ENCODE assay signal across 3 cellular contexts in the genomic region with DNA sequence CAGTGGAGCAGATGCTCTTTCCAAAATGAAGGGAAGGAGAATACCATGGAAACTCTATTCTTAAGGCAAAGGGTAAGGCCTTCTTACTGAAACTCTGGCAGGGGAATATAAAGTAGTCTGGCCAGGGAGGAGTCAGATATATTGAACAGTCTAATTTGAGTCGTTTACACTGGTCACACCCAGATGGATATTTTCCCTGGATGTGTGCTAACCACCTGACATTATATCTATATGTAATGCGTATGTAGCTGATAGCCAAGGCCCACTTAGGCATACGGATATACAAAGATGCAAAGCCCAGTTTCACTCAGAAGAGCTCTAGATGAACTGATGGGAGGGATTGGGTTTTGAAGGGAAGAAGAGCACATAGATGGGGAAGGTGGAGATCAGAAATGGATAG.
TF ChIP-seq lines count a peak whose summit lies in the region.

No MANE protein-coding gene starts in this region.

TF ChIP-seq in SK-N-SH, 30 proteins besides CTCF, POLR2A, EP300 and RAD21:
- no peak for TF ChIP-seq GABPA (IDR thresholded peaks at IDR 0.05; ENCODE audit: low read depth)
- no peak for TF ChIP-seq RCOR1 (IDR thresholded peaks at IDR 0.05; ENCODE audit: low read length)
- no peak for TF ChIP-seq RXRA (IDR thresholded peaks at IDR 0.05; ENCODE audit: borderline replicate concordance, low read depth)
- no peak for TF ChIP-seq SIN3A (IDR thresholded peaks at IDR 0.05; ENCODE audit: borderline replicate concordance, low read depth, low read length)
- TF ChIP-seq, protein P1, sequence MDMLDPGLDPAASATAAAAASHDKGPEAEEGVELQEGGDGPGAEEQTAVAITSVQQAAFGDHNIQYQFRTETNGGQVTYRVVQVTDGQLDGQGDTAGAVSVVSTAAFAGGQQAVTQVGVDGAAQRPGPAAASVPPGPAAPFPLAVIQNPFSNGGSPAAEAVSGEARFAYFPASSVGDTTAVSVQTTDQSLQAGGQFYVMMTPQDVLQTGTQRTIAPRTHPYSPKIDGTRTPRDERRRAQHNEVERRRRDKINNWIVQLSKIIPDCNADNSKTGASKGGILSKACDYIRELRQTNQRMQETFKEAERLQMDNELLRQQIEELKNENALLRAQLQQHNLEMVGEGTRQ (IDR thresholded peaks at IDR 0.05; ENCODE audit: borderline replicate concordance, low read depth, low read length), result no peak
- TF ChIP-seq CHD2 (IDR thresholded peaks at IDR 0.05; ENCODE audit: low read length, partially characterized antibody), result no peak
- TF ChIP-seq MEF2A (IDR thresholded peaks at IDR 0.05; ENCODE audit: borderline replicate concordance, low read depth), result no peak
- TF ChIP-seq POLR2AphosphoS5 (IDR thresholded peaks at IDR 0.05; ENCODE audit: low read depth, low read length), result no peak
- TF ChIP-seq NRF1 (IDR thresholded peaks at IDR 0.05; ENCODE audit: low read depth, low read length), result no peak
- no peak for TF ChIP-seq MAX (IDR thresholded peaks at IDR 0.05; ENCODE audit: low read depth)
- no peak for TF ChIP-seq TAF1 (IDR thresholded peaks at IDR 0.05; ENCODE audit: borderline replicate concordance, low read depth, low read length)
- TF ChIP-seq TEAD4 (IDR thresholded peaks at IDR 0.05; ENCODE audit: borderline replicate concordance, insufficient read depth), result no peak
- TF ChIP-seq SMC3 (IDR thresholded peaks at IDR 0.05; ENCODE audit: low read depth, low read length), result no peak
- no peak for TF ChIP-seq IRF3 (IDR thresholded peaks at IDR 0.05; ENCODE audit: low read depth, low read length)
- TF ChIP-seq, protein P2, sequence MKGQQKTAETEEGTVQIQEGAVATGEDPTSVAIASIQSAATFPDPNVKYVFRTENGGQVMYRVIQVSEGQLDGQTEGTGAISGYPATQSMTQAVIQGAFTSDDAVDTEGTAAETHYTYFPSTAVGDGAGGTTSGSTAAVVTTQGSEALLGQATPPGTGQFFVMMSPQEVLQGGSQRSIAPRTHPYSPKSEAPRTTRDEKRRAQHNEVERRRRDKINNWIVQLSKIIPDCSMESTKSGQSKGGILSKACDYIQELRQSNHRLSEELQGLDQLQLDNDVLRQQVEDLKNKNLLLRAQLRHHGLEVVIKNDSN (IDR thresholded peaks at IDR 0.05; ENCODE audit: borderline replicate concordance, low read depth), result no peak
- TF ChIP-seq MXI1 (IDR thresholded peaks at IDR 0.05; ENCODE audit: low read depth, low read length), result no peak
- TF ChIP-seq NFIC (IDR thresholded peaks at IDR 0.05; ENCODE audit: borderline replicate concordance), result no peak
- no peak for TF ChIP-seq ELF1 (IDR thresholded peaks at IDR 0.05)
- no peak for TF ChIP-seq FOXJ3 (CRISPR knock-in tag; IDR thresholded peaks at IDR 0.05)

TF ChIP-seq in SK-N-SH treated with all-trans-retinoic acid at 6 μM for 48 hours, 23 proteins besides CTCF, POLR2A, EP300 and RAD21:
- no peak for TF ChIP-seq GLIS3 (CRISPR knock-in tag; IDR thresholded peaks at IDR 0.05)
- no peak for TF ChIP-seq PATZ1 (CRISPR knock-in tag; IDR thresholded peaks at IDR 0.05; ENCODE audit: borderline replicate concordance)
- no peak for TF ChIP-seq ZC3H10 (CRISPR knock-in tag; IDR thresholded peaks at IDR 0.05)

TF ChIP-seq in H1, 55 proteins besides CTCF, POLR2A, EP300 and RAD21:
- TF ChIP-seq SAP30 (IDR thresholded peaks at IDR 0.05; ENCODE audit: insufficient read depth, insufficient replicate concordance, low read length) (no peak), TBP (IDR thresholded peaks at IDR 0.05; ENCODE audit: low read depth, low read length) (no peak), CBX8 (IDR thresholded peaks at IDR 0.05; ENCODE audit: borderline replicate concordance, low read depth, low read length) (no peak), TAF7 (optimal IDR thresholded peaks at IDR 0.05; ENCODE audit: borderline replicate concordance, low read depth, low read length) (no peak), NRF1 (IDR thresholded peaks at IDR 0.05; ENCODE audit: low read depth, low read length) (no peak), SP1 (IDR thresholded peaks at IDR 0.05; ENCODE audit: low read depth, low read length) (no peak), HDAC2 (IDR thresholded peaks at IDR 0.05; ENCODE audit: borderline replicate concordance in 1 of 2, low read depth in 2 of 2, low read length in 2 of 2) (no peak), TEAD4 (IDR thresholded peaks at IDR 0.05; ENCODE audit: low read depth, low read length) (no peak), SP2 (IDR thresholded peaks at IDR 0.05; ENCODE audit: low read length) (no peak), EZH2 (IDR thresholded peaks at IDR 0.05; ENCODE audit: low read depth, low read length, severe bottlenecking) (no peak), CEBPB (IDR thresholded peaks at IDR 0.05; ENCODE audit: low read depth, low read length) (no peak), HDAC6 (IDR thresholded peaks at IDR 0.05; ENCODE audit: low read depth, low read length) (no peak), FOSL1 (IDR thresholded peaks at IDR 0.05; ENCODE audit: insufficient read depth, low read depth, low read length) (no peak)
- TF ChIP-seq, protein P3, sequence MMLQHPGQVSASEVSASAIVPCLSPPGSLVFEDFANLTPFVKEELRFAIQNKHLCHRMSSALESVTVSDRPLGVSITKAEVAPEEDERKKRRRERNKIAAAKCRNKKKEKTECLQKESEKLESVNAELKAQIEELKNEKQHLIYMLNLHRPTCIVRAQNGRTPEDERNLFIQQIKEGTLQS (IDR thresholded peaks at IDR 0.05; ENCODE audit: insufficient read depth, low read depth, low read length), result no peak
